1 cellular context compared by ENCODE assay signal in the genomic region with DNA sequence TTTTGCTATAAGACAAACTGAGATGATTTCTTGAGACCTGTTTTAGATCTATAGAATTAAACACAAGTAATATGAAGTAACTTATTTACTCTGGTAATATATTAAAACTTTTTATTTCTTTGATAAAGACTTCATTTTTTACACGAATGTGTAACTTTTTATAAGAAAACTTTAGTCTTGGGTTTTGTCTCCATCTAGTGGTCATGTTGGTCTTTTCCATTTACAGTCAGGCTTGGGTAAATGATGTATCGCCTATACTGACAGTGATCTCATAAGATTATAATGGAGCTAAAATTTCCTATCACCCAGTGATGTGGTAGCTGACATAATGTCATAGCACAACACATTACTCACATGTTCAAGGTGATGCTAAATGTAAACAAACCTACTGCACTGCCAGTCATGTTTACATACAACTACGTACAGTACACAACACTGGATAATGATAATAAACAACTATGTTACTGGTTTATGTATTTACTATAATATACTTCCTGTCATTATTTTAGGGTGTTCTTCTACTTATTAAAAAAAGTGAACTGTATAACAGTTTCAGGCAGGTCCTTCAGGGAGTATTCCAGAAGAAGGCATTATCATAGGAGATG.
TF ChIP-seq lines count a peak whose summit lies in the region.

No MANE protein-coding gene starts in this region.

TF ChIP-seq in H1, 55 proteins besides CTCF, POLR2A, EP300 and RAD21:
- TF ChIP-seq EZH2 (IDR thresholded peaks at IDR 0.05; ENCODE audit: low read depth, low read length, severe bottlenecking) (no peak), KDM1A (IDR thresholded peaks at IDR 0.05; ENCODE audit: borderline replicate concordance, low read length) (no peak), NANOG (IDR thresholded peaks at IDR 0.05; ENCODE audit: insufficient read depth, low read depth, low read length, poor library complexity, severe bottlenecking) (no peak), ASH2L (IDR thresholded peaks at IDR 0.05; ENCODE audit: low read length) (no peak)
